Comparison of ENCODE assay signal across 8 cellular contexts in genomic region chr9:36154213-36154952, GRCh38. TPM values are rescaled to one million over a fixed set of nuclear protein-coding genes. Genes with fewer than 3 reads are reported as not detected.
DNase-seq lines count a peak whose midpoint lies in the region; ATAC-seq, FAIRE-seq and TF ChIP-seq lines count a peak whose summit lies in the region.

No MANE protein-coding gene starts in this region.

- peak overlapping the region; percentile 61 for H2AFZ ChIP-seq in ACC112 (ENCODE audit: low read length, unreplicated experiment)

- H3K36me3 ChIP-seq in ACC112 (ENCODE audit: insufficient read depth, low read length) = no peaks in the 10 kb centered on the region; the same call in 1 of the 2 replicates
- peaks cover 4 to 16% of the 10 kb centered on the region in 2 donors for H3K36me3 ChIP-seq in ascending aorta

- H3K27ac ChIP-seq in ACC112 (ENCODE audit: low read depth, low read length) (peak overlapping the region; percentile 94), ascending aorta (peak overlapping the region; percentile 75 to 78)

- H3K4me1 ChIP-seq in ACC112 (ENCODE audit: control insufficient read depth, insufficient read depth, low read length, unreplicated experiment) = peaks cover 42% of the 10 kb centered on the region
- H3K4me1 ChIP-seq in ascending aorta = peaks cover 0 to 13% of the 10 kb centered on the region in 2 donors

- H3K27me3 Mint-ChIP-seq in stimulated activated naive B cell treated with anti-CD40 and anti-IgM and Interleukin-4, amounts not matched to agents 10 μg/mL and 1 μg/mL and 100 μg/mL, for 72 hours = no peaks in the 10 kb centered on the region

- H3K4me3 Mint-ChIP-seq in stimulated activated naive B cell treated with anti-CD40 and anti-IgM and Interleukin-4, amounts not matched to agents 10 μg/mL and 1 μg/mL and 100 μg/mL, for 72 hours = peak overlapping the region; percentile 39 to 46

- FAIRE-seq in H54 (lab: Jason Lieb, UNC) = no peak

- H3K27ac Mint-ChIP-seq in stimulated activated naive B cell treated with anti-CD40 and anti-IgM and Interleukin-4, amounts not matched to agents 10 μg/mL and 1 μg/mL and 100 μg/mL, for 72 hours = peak overlapping the region; percentile 82

- ATAC-seq in stimulated activated naive B cell treated with anti-CD40 and anti-IgM and Interleukin-4, amounts not matched to agents 10 μg/mL and 1 μg/mL and 100 μg/mL, for 72 hours (replicated peaks) = peak in 1 of 2 donors; percentile 33
- no peak for ATAC-seq in HG03521 (IDR thresholded peaks at IDR 0.05; ENCODE audit: unreplicated experiment)

- H3K4me3 ChIP-seq in ACC112 (ENCODE audit: low read depth, low read length) = peak overlapping the region; percentile 55
- no peak overlapping the region for H3K4me3 ChIP-seq in ascending aorta

- H3K9me3 ChIP-seq in ascending aorta = no peaks in the 10 kb centered on the region

- DNase-seq in Kasumi-1 (lab: John Stamatoyannopoulos, UW) = peak; percentile 80 to 83
- DNase-seq in ascending aorta (ENCODE audit: low spot score in 2 of 2) = no peak
- DNase-seq in kidney glomerular epithelial cell (lab: John Stamatoyannopoulos, UW) = peak; percentile 92
- DNase-seq in stimulated activated naive B cell treated with anti-CD40 and anti-IgM and Interleukin-4, amounts not matched to agents 10 μg/mL and 1 μg/mL and 100 μg/mL, for 72 hours = no peak
- no peak for DNase-seq in H54 (ENCODE audit: insufficient read length, low spot score)
- no peak for DNase-seq in GM10266 (ENCODE audit: extremely low spot score)

- H3K27me3 ChIP-seq in ACC112 (ENCODE audit: insufficient read depth, low read length) (no peaks in the 10 kb centered on the region), ascending aorta (no peaks in the 10 kb centered on the region)

- peaks cover 23 to 35% of the 10 kb centered on the region in 2 donors for H3K36me3 Mint-ChIP-seq in stimulated activated naive B cell treated with anti-CD40 and anti-IgM and Interleukin-4, amounts not matched to agents 10 μg/mL and 1 μg/mL and 100 μg/mL, for 72 hours

- peaks cover 0 to 3% of the 10 kb centered on the region in 2 donors for H3K9me3 Mint-ChIP-seq in stimulated activated naive B cell treated with anti-CD40 and anti-IgM and Interleukin-4, amounts not matched to agents 10 μg/mL and 1 μg/mL and 100 μg/mL, for 72 hours

- no peak for TF ChIP-seq POLR2A in H54 (IDR thresholded peaks at IDR 0.05; ENCODE audit: low read depth, low read length)

- intact Hi-C loops in ascending aorta (cut with DNase I) = no loop called here

- H3K79me2 ChIP-seq in ACC112 (ENCODE audit: control insufficient read depth, insufficient read depth, low read length, unreplicated experiment) = no peaks in the 10 kb centered on the region

- TF ChIP-seq CTCF in ascending aorta (IDR thresholded peaks at IDR 0.05) (no peak), GM10266 (IDR thresholded peaks at IDR 0.05; ENCODE audit: control insufficient read depth, insufficient read depth, low read depth, missing control alignments) (no peak)

- peaks cover 39 to 58% of the 10 kb centered on the region in 2 donors for H3K4me1 Mint-ChIP-seq in stimulated activated naive B cell treated with anti-CD40 and anti-IgM and Interleukin-4, amounts not matched to agents 10 μg/mL and 1 μg/mL and 100 μg/mL, for 72 hours

RNA-seq across cellular contexts. Expression of gene CCIN, which starts 14.8 kb away (rescaled TPM):
- total RNA-seq in ascending aorta = not detected

RNA-seq across cellular contexts. Expression of gene GLIPR2, which starts 17.9 kb away (rescaled TPM):
- total RNA-seq in ascending aorta = 54.4 TPM

RNA-seq across cellular contexts. Expression of gene CLTA, which starts 36.3 kb away (rescaled TPM):
- 222 TPM for total RNA-seq in ascending aorta

Comparison
In these comparisons a context has a peak if more than half of its experiments do, and no peak if none do; other contexts are left out.
1. DNase-seq: peak in Kasumi-1 (2 of 2) and kidney glomerular epithelial cell (single experiment); none in ascending aorta (0 of 2), stimulated activated naive B cell treated with anti-CD40 and anti-IgM and Interleukin-4, amounts not matched to agents 10 μg/mL and 1 μg/mL and 100 μg/mL, for 72 hours (single experiment), H54 (single experiment) and GM10266 (single experiment).